29 cellular contexts compared by ENCODE assay signal in the genomic region with DNA sequence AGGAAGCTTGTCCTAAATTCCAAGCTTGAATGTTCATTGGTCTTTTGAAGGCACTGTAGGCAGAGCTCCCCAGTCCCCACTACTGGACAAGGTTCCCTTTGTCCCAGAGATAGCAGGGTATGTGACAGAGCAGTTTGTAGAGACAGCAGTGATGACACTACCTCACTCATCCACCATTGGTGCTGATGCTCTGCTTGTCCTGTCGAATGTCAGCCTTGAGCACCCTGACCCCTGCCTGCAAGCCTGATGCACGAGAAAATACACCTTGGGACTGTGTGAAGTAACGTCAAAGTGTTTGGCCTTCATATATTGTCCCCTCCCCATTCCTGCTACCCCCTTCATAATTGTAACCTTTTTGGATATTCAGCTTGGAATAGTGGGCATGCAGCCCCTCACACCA.
"Had no signal": no experiment of that assay in that cellular context is flagged by ENCODE, and none has a peak within 500 bp of the region (broad histone marks: within the 10 kb centered on the region; RNA-seq: fewer than 3 reads in every experiment).

No MANE protein-coding gene starts in this region.

- H3K27me3 ChIP-seq: brain microvascular endothelial cell, esophagus muscularis mucosa, foreskin keratinocyte, gastrocnemius medialis had no signal

- H3K4me3 ChIP-seq: coronary artery, dorsolateral prefrontal cortex, esophagus muscularis mucosa, gastrocnemius medialis, heart left ventricle had no signal

- H3K36me3 ChIP-seq: brain microvascular endothelial cell, esophagus muscularis mucosa, gastrocnemius medialis, heart left ventricle had no signal

- DNase-seq: activated CD4-positive, alpha-beta memory T cell treated with anti-CD3 and anti-CD28 coated beads for 36 hours; activated CD4-positive, alpha-beta T cell treated with anti-CD3 and anti-CD28 coated beads for 36 hours; activated CD4-positive, alpha-beta T cell treated with anti-CD3 and anti-CD28 coated beads, Interleukin-2, amount 10 ng/mL, durations not matched to agents 24 days and 14 days; activated CD4-positive, CD25-positive, alpha-beta regulatory T cell; activated CD4-positive, CD25-positive, alpha-beta regulatory T cell treated with anti-CD3 and anti-CD28 coated beads, Interleukin-2, amount 50 U/mL, for 72 hours; activated CD8-positive, alpha-beta memory T cell treated with anti-CD3 and anti-CD28 coated beads, Interleukin-2, amount 10 ng/mL, durations not matched to agents 7 days and 5 days; activated CD8-positive, alpha-beta memory T cell treated with anti-CD3 and anti-CD28 coated beads, Interleukin-2, amount 50 U/mL, for 48 hours; activated CD8-positive, alpha-beta T cell treated with anti-CD3 and anti-CD28 coated beads, Interleukin-2, amount 10 ng/mL, durations not matched to agents 7 days and 5 days; activated effector memory CD4-positive, alpha-beta T cell treated with Interleukin-2 at 50 U/mL for 16 hours; activated gamma-delta T cell treated with Interleukin-2 at 50 U/mL for 16 hours; activated naive CD4-positive, alpha-beta T cell treated with anti-CD3 and anti-CD28 coated beads, Interleukin-2, amount 50 U/mL, for 16 hours; activated naive CD4-positive, alpha-beta T cell treated with Interleukin-2 at 50 U/mL for 16 hours; activated T-cell treated with anti-CD3 and anti-CD28 coated beads for 4 hours; activated T-cell treated with anti-CD3 and anti-CD28 coated beads, Interleukin-2, amount 50 U/mL, for 4 hours; amniotic stem cell; anterior cingulate cortex; brain microvascular endothelial cell; dorsolateral prefrontal cortex; effector memory CD4-positive, alpha-beta T cell; erythroblast; foreskin keratinocyte; gastrocnemius medialis; glutamatergic neuron; heart left ventricle; T-helper 2 cell had no signal

- ATAC-seq: activated CD4-positive, alpha-beta T cell treated with anti-CD3 and anti-CD28 coated beads for 36 hours; activated CD8-positive, alpha-beta memory T cell treated with anti-CD3 and anti-CD28 coated beads, Interleukin-2, amount 10 ng/mL, durations not matched to agents 7 days and 5 days; activated CD8-positive, alpha-beta T cell treated with anti-CD3 and anti-CD28 coated beads, Interleukin-2, amount 10 ng/mL, durations not matched to agents 7 days and 5 days; activated T-cell treated with anti-CD3 and anti-CD28 coated beads, Interleukin-2, amount 50 U/mL, for 4 hours; activated T-helper 17 cell treated with anti-CD3 and anti-CD28 coated beads, Interleukin-2, amount 50 U/mL, for 72 hours; foreskin keratinocyte; gastrocnemius medialis; heart left ventricle had no signal

- FAIRE-seq: astrocyte had no signal

- H3K27ac ChIP-seq: brain microvascular endothelial cell, coronary artery, dorsolateral prefrontal cortex, esophagus muscularis mucosa, foreskin keratinocyte, gastrocnemius medialis, heart left ventricle had no signal

- H3K4me1 ChIP-seq: esophagus muscularis mucosa, foreskin keratinocyte, gastrocnemius medialis, heart left ventricle had no signal

- H3K9me3 ChIP-seq: esophagus muscularis mucosa, gastrocnemius medialis, heart left ventricle had no signal
